Comparison of ENCODE assay signal across 10 cellular contexts in the genomic region with DNA sequence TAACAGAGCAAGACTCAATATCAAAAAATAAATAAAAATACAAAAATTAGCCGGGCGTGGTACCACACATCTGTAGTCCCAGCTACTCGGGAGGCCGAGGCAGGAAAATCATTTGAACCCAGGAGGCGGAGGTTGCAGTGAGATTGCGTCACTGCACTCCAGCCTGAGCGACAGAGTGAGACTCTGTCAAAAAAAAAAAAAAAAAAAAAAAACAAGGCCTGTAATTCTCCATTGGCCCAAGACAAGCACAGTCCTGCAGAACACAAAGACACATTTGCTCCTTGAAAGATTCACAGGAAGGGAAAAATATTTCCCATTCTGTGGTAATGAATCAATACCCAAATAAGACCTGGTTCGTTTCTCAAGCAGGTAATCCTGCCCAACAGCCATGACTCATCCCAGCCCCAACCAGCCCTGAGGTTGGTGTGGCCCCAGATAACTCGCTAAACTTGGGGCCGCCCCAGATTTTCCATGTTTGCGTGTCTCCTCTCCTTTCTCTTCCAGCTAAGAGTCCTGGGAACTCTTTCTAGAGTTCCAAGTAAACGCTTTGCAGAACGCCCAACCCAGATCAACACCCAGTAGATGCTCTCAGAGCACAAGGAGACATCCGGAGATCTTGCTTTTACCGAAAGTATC. TPM values are rescaled to one million over a fixed set of nuclear protein-coding genes. Genes with fewer than 3 reads are reported as not detected.
DNase-seq lines count a peak whose midpoint lies in the region; ATAC-seq, FAIRE-seq and TF ChIP-seq lines count a peak whose summit lies in the region.
"Had no signal": no experiment of that assay in that cellular context is flagged by ENCODE, and none has a peak within 500 bp of the region (broad histone marks: within the 10 kb centered on the region; RNA-seq: fewer than 3 reads in every experiment).

No MANE protein-coding gene starts in this region.

- peaks cover 0 to 10% of the 10 kb centered on the region in 2 donors for H3K4me1 ChIP-seq in esophagus (ENCODE audit: control insufficient read depth in 2 of 2, insufficient read depth in 2 of 2, low read length in 1 of 2)
- peaks cover 93 to 96% of the 10 kb centered on the region in 2 experiments for H3K4me1 ChIP-seq in neutrophil (ENCODE audit: control insufficient read depth in 1 of 2, insufficient read depth in 1 of 2, low read depth in 1 of 2, low read length in 1 of 2)

- TF ChIP-seq POLR2A in GM12891 (IDR thresholded peaks at IDR 0.05; ENCODE audit: low read depth, low read length), result no peak

- CTCF ChIA-PET in CD4-positive, alpha-beta T cell (lab: Charles Lee), result interaction anchor here (1.1 to 1.3 kb wide), 2 partner anchors 13 to 96 kb away, joined by 3 read pairs; no protein-coding TSS in a partner anchor

- H3K9me3 ChIP-seq in CD4-positive, alpha-beta T cell (ENCODE audit: control insufficient read depth, low read length), result no peaks in the 10 kb centered on the region
- no peaks in the 10 kb centered on the region for H3K9me3 ChIP-seq in esophagus (ENCODE audit: control insufficient read depth in 2 of 2, insufficient read depth in 1 of 2, low read depth in 1 of 2, low read length in 1 of 2)
- H3K9me3 ChIP-seq in neutrophil, result no peaks in the 10 kb centered on the region

- no peaks in the 10 kb centered on the region for H3K36me3 Mint-ChIP-seq in CD4-positive, alpha-beta T cell (ENCODE audit: low read depth)

- H3K27me3 Mint-ChIP-seq in CD4-positive, alpha-beta T cell, result no peaks in the 10 kb centered on the region

- TF ChIP-seq RAD21 in Ishikawa (IDR thresholded peaks at IDR 0.05; ENCODE audit: low read depth), result no peak

- TF ChIP-seq CTCF in CD4-positive, alpha-beta T cell (IDR thresholded peaks at IDR 0.05), result no peak
- TF ChIP-seq CTCF in neutrophil (IDR thresholded peaks at IDR 0.05), result no peak

- DNase-seq in CD4-positive, alpha-beta T cell, result no peak
- DNase-seq in GM12891 (ENCODE audit: insufficient read length, low spot score) (no peak), NCI-H187 treated with DMSO at 0.1 percent for 48 hours (lab: John Stamatoyannopoulos, UW) (no peak), SW 1271 (lab: John Stamatoyannopoulos, UW) (no peak), NCI-H2081 (lab: John Stamatoyannopoulos, UW) (no peak)
- DNase-seq: midbrain had no signal

- no peak for TF ChIP-seq EP300 in Ishikawa (IDR thresholded peaks at IDR 0.05; ENCODE audit: borderline replicate concordance)

- intact Hi-C loops in CD4-positive, alpha-beta T cell (cut with DNase I, micrococcal nuclease), result no loop called here

- no peak for FAIRE-seq in GM12891 (lab: Jason Lieb, UNC)

- H3K4me3 Mint-ChIP-seq in CD4-positive, alpha-beta T cell, result no peak overlapping the region
- H3K4me3 Mint-ChIP-seq: activated T-cell treated with anti-CD3 and anti-CD28 coated beads, Interleukin-2, amount 50 U/mL, for 72 hours had no signal

- no peaks in the 10 kb centered on the region for H3K27me3 ChIP-seq in CD4-positive, alpha-beta T cell (ENCODE audit: control insufficient read depth, insufficient read depth, low read length)
- no peaks in the 10 kb centered on the region for H3K27me3 ChIP-seq in esophagus (ENCODE audit: control insufficient read depth in 1 of 2, insufficient read depth in 2 of 2, low read length in 2 of 2)
- H3K27me3 ChIP-seq in neutrophil, result no peaks in the 10 kb centered on the region

- POLR2A ChIA-PET in CD4-positive, alpha-beta T cell (lab: Charles Lee), result no interaction called here

- H3K9me3 Mint-ChIP-seq in CD4-positive, alpha-beta T cell, result no peaks in the 10 kb centered on the region

- no peak for ATAC-seq in CD4-positive, alpha-beta T cell (ENCODE audit: poor library complexity)

- H3K4me1 Mint-ChIP-seq in CD4-positive, alpha-beta T cell (ENCODE audit: low read depth), result peaks cover 47% of the 10 kb centered on the region

- H3K36me3 ChIP-seq in esophagus (ENCODE audit: control insufficient read depth in 2 of 2, insufficient read depth in 2 of 2, low read length in 1 of 2), result no peaks in the 10 kb centered on the region
- H3K36me3 ChIP-seq in neutrophil, result no peaks in the 10 kb centered on the region

- WGBS in esophagus, 2 donors, result 35 to 60% methylated on average over 15 of the region's 15 CpGs

- H3K27ac ChIP-seq in CD4-positive, alpha-beta T cell (ENCODE audit: low read depth, low read length), result no peak overlapping the region
- H3K27ac ChIP-seq in esophagus (ENCODE audit: low read depth in 2 of 2, low read length in 1 of 2) (peak overlapping the region; percentile 72 to 86), neutrophil (peak overlapping the region; percentile 96)

- H3K4me3 ChIP-seq in esophagus (ENCODE audit: low read depth in 1 of 2, low read length in 2 of 2), result no peak overlapping the region
- H3K4me3 ChIP-seq in neutrophil (ENCODE audit: low read depth in 1 of 2, low read length in 1 of 2), result peak overlapping the region; percentile 49 to 61

- peak overlapping the region; percentile 42 for H3K27ac Mint-ChIP-seq in CD4-positive, alpha-beta T cell
- H3K27ac Mint-ChIP-seq: activated T-cell treated with anti-CD3 and anti-CD28 coated beads, Interleukin-2, amount 50 U/mL, for 72 hours had no signal

TF ChIP-seq in Ishikawa, 13 proteins besides CTCF, POLR2A, EP300 and RAD21:
- TF ChIP-seq, protein P1, sequence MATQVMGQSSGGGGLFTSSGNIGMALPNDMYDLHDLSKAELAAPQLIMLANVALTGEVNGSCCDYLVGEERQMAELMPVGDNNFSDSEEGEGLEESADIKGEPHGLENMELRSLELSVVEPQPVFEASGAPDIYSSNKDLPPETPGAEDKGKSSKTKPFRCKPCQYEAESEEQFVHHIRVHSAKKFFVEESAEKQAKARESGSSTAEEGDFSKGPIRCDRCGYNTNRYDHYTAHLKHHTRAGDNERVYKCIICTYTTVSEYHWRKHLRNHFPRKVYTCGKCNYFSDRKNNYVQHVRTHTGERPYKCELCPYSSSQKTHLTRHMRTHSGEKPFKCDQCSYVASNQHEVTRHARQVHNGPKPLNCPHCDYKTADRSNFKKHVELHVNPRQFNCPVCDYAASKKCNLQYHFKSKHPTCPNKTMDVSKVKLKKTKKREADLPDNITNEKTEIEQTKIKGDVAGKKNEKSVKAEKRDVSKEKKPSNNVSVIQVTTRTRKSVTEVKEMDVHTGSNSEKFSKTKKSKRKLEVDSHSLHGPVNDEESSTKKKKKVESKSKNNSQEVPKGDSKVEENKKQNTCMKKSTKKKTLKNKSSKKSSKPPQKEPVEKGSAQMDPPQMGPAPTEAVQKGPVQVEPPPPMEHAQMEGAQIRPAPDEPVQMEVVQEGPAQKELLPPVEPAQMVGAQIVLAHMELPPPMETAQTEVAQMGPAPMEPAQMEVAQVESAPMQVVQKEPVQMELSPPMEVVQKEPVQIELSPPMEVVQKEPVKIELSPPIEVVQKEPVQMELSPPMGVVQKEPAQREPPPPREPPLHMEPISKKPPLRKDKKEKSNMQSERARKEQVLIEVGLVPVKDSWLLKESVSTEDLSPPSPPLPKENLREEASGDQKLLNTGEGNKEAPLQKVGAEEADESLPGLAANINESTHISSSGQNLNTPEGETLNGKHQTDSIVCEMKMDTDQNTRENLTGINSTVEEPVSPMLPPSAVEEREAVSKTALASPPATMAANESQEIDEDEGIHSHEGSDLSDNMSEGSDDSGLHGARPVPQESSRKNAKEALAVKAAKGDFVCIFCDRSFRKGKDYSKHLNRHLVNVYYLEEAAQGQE (IDR thresholded peaks at IDR 0.05; ENCODE audit: low read depth), result no peak
- TF ChIP-seq CEBPB (IDR thresholded peaks at IDR 0.05), result peak; percentile 63

TF ChIP-seq in GM12891, 5 proteins besides CTCF, POLR2A, EP300 and RAD21:
- no peak for TF ChIP-seq POU2F2 (IDR thresholded peaks at IDR 0.05; ENCODE audit: low read depth, low read length)

RNA-seq across cellular contexts. Expression of a gene that starts 40.3 kb away (rescaled TPM):
- total RNA-seq in CD4-positive, alpha-beta T cell, result 10 to 100 TPM; 76.3 to 79.7 TPM
- 10 to 100 TPM in 1 of 2 donors, 1 to 10 TPM in 1; 8.7 to 11.7 TPM for polyA plus RNA-seq in esophagus
- polyA plus RNA-seq in GM12891 (2012; ENCODE audit: low read depth, missing spikeins), result 38.7 TPM

RNA-seq across cellular contexts. Expression of a gene that starts 41.2 kb away (rescaled TPM):
- total RNA-seq in CD4-positive, alpha-beta T cell, result 100 to 1,000 TPM; 226 to 257 TPM
- 10 to 100 TPM; 10.9 to 28.7 TPM for polyA plus RNA-seq in esophagus
- 159 TPM for polyA plus RNA-seq in GM12891 (2012; ENCODE audit: low read depth, missing spikeins)

Comparison
In these comparisons a context has a peak if more than half of its experiments do, and no peak if none do; other contexts are left out.
1. H3K4me3 ChIP-seq: peak in neutrophil (2 of 2); none in esophagus (0 of 2).